In the genomic region with DNA sequence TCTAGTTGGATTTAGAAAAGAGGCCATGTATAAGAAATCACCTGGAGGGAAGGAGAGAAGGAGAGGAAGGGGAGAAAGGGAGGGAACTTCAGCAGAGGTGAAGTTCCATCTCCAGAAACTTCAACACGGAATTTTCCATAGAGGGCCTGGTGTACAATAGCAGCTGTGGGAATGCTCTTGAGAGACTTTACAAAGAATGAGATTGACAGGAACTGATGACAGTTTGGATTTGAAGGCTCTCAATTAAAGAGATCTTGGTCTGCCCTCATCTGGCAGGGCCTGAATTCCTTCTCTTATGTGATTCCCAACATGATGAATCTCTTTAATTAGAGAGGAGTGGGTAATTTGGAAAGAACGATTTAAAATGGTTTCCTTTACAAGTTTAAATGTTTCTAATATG, we compare ENCODE assay signal across 16 cellular contexts.
A peak's percentile ranks its signal among the peaks of the same experiment; 100 is the strongest.
DNase-seq lines count a peak whose midpoint lies in the region; ATAC-seq, FAIRE-seq and TF ChIP-seq lines count a peak whose summit lies in the region.
"Had no signal": no experiment of that assay in that cellular context is flagged by ENCODE, and none has a peak within 500 bp of the region (broad histone marks: within the 10 kb centered on the region; RNA-seq: fewer than 3 reads in every experiment).

No MANE protein-coding gene starts in this region.

- peaks cover 0 to 6% of the 10 kb centered on the region in 2 donors for H3K9me3 Mint-ChIP-seq in stimulated activated naive CD8-positive, alpha-beta T cell treated with anti-CD3 and anti-CD28 coated beads, Interleukin-15, amount 100 ng/mL, for 72 hours

- peak overlapping the region; percentile 20 to 49 for H3K27ac Mint-ChIP-seq in stimulated activated naive CD8-positive, alpha-beta T cell treated with anti-CD3 and anti-CD28 coated beads, Interleukin-15, amount 100 ng/mL, for 72 hours
- H3K27ac Mint-ChIP-seq: activated CD8-positive, alpha-beta memory T cell treated with anti-CD3 and anti-CD28 coated beads, Interleukin-2, amount 10 ng/mL, durations not matched to agents 7 days and 5 days; B cell had no signal

- H3K9ac ChIP-seq in keratinocyte (ENCODE audit: control insufficient read depth, extremely low read depth, insufficient read depth, low read length) = no peak overlapping the region

- dilution Hi-C loops in keratinocyte (cut with MboI; ENCODE audit: extremely low pct_ligation_motif_present, low sequenced_read_pairs) = loop anchor here (10.0 kb wide), 1 partner anchor 64 kb away; no protein-coding TSS in a partner anchor

- H3K9me1 ChIP-seq in keratinocyte (ENCODE audit: control insufficient read depth, extremely low read depth, insufficient read depth, low read length) = no peaks in the 10 kb centered on the region

- no peaks in the 10 kb centered on the region for H3K36me3 ChIP-seq in keratinocyte (ENCODE audit: control insufficient read depth in 2 of 2, extremely low read depth in 1 of 2, insufficient read depth in 2 of 2, low read length in 2 of 2)
- H3K36me3 ChIP-seq: sigmoid colon had no signal

- no peak for ATAC-seq in stimulated activated naive CD8-positive, alpha-beta T cell treated with anti-CD3 and anti-CD28 coated beads, Interleukin-15, amount 100 ng/mL, for 72 hours
- no peak for ATAC-seq in stimulated activated naive CD8-positive, alpha-beta T cell treated with anti-CD3 and anti-CD28 coated beads, Interleukin-15, Interleukin-2, amounts not matched to agents 100 U/mL and 50 U/mL, for 24 hours
- no peak for ATAC-seq in esophagus mucosa
- ATAC-seq: activated CD8-positive, alpha-beta memory T cell treated with anti-CD3 and anti-CD28 coated beads, Interleukin-2, amount 10 ng/mL, durations not matched to agents 7 days and 5 days; left cardiac atrium had no signal

- H3K27ac ChIP-seq in keratinocyte (ENCODE audit: control insufficient read depth, insufficient read depth, low read length) = no peak overlapping the region

- no peak overlapping the region for H3K4me3 Mint-ChIP-seq in stimulated activated naive CD8-positive, alpha-beta T cell treated with anti-CD3 and anti-CD28 coated beads, Interleukin-15, amount 100 ng/mL, for 72 hours
- H3K4me3 Mint-ChIP-seq: activated CD8-positive, alpha-beta memory T cell treated with anti-CD3 and anti-CD28 coated beads, Interleukin-2, amount 10 ng/mL, durations not matched to agents 7 days and 5 days; B cell had no signal

- FAIRE-seq in keratinocyte (lab: Jason Lieb, UNC) = peak; percentile 44

- no peaks in the 10 kb centered on the region for H3K9me3 ChIP-seq in keratinocyte (ENCODE audit: control insufficient read depth, low read depth, low read length)
- H3K9me3 ChIP-seq: sigmoid colon had no signal

- no peaks in the 10 kb centered on the region for H3K27me3 Mint-ChIP-seq in stimulated activated naive CD8-positive, alpha-beta T cell treated with anti-CD3 and anti-CD28 coated beads, Interleukin-15, amount 100 ng/mL, for 72 hours
- H3K27me3 Mint-ChIP-seq: activated CD8-positive, alpha-beta memory T cell treated with anti-CD3 and anti-CD28 coated beads, Interleukin-2, amount 10 ng/mL, durations not matched to agents 7 days and 5 days; B cell had no signal

- no peaks in the 10 kb centered on the region for H4K20me1 ChIP-seq in keratinocyte (ENCODE audit: control insufficient read depth, extremely low read depth, insufficient read depth, low read length)

- no peak for DNase-seq in stimulated activated naive CD8-positive, alpha-beta T cell treated with anti-CD3 and anti-CD28 coated beads, Interleukin-15, amount 100 ng/mL, for 72 hours
- no peak for DNase-seq in stimulated activated naive CD8-positive, alpha-beta T cell treated with anti-CD3 and anti-CD28 coated beads, Interleukin-15, Interleukin-2, amounts not matched to agents 100 U/mL and 50 U/mL, for 24 hours
- peak; percentile 29 to 51 for DNase-seq in NCI-H446 (lab: John Stamatoyannopoulos, UW)
- no peak for DNase-seq in keratinocyte (ENCODE audit: low read depth, low spot score)
- no peak for DNase-seq in NCI-H1694 treated with DMSO at 0.1 percent for 48 hours (lab: John Stamatoyannopoulos, UW)
- DNase-seq in stimulated activated naive CD4-positive, alpha-beta T cell treated with Interleukin-2 at 50 U/mL for 16 hours (lab: John Stamatoyannopoulos, UW) = no peak
- DNase-seq: activated CD8-positive, alpha-beta memory T cell treated with anti-CD3 and anti-CD28 coated beads, Interleukin-2, amount 10 ng/mL, durations not matched to agents 7 days and 5 days; activated effector memory CD4-positive, alpha-beta T cell treated with Interleukin-2 at 50 U/mL for 16 hours; Calu3; GDM1; Karpas-422; left cardiac atrium; NK-92 treated with Interleukin-12 subunit alpha and Interleukin-12 subunit beta, amount 100 ng/mL, for 24 hours; sigmoid colon had no signal

- no peak overlapping the region for H3K4me3 ChIP-seq in keratinocyte (ENCODE audit: control insufficient read depth in 2 of 3, extremely low read depth in 1 of 3, insufficient read depth in 2 of 3, low read depth in 1 of 3, low read length in 3 of 3)
- H3K4me3 ChIP-seq: sigmoid colon had no signal

- no peak overlapping the region for H2AFZ ChIP-seq in keratinocyte (ENCODE audit: control insufficient read depth, low read length)

- TF ChIP-seq CTCF in keratinocyte (optimal IDR thresholded peaks at IDR 0.05 in 1 of 3, IDR thresholded peaks at IDR 0.05 in 1 of 3, conservative IDR thresholded peaks at IDR 0.05 in 1 of 3; ENCODE audit: extremely low read depth in 1 of 3, insufficient read depth in 2 of 3, low read length in 3 of 3) = no peak

- peaks cover 24% of the 10 kb centered on the region for H3K4me1 ChIP-seq in keratinocyte (ENCODE audit: control insufficient read depth, extremely low read depth, insufficient read depth, low read length)

- H3K4me1 Mint-ChIP-seq in stimulated activated naive CD8-positive, alpha-beta T cell treated with anti-CD3 and anti-CD28 coated beads, Interleukin-15, amount 100 ng/mL, for 72 hours = peaks cover 60% of the 10 kb centered on the region
- H3K4me1 Mint-ChIP-seq: B cell had no signal

- H3K4me2 ChIP-seq in keratinocyte (ENCODE audit: control insufficient read depth, extremely low read depth, insufficient read depth, low read depth, low read length) = no peak overlapping the region

- no peaks in the 10 kb centered on the region for H3K27me3 ChIP-seq in keratinocyte (ENCODE audit: control insufficient read depth, extremely low read depth, insufficient read depth, low read length)
- H3K27me3 ChIP-seq: sigmoid colon had no signal

- H3K79me2 ChIP-seq in keratinocyte (ENCODE audit: control insufficient read depth, insufficient read depth, low read length) = no peaks in the 10 kb centered on the region

Comparison
In these comparisons a context has a peak if more than half of its experiments do, and no peak if none do; other contexts are left out.
1. DNase-seq: peak in NCI-H446 (2 of 2); none in stimulated activated naive CD8-positive, alpha-beta T cell treated with anti-CD3 and anti-CD28 coated beads, Interleukin-15, amount 100 ng/mL, for 72 hours (0 of 2), stimulated activated naive CD8-positive, alpha-beta T cell treated with anti-CD3 and anti-CD28 coated beads, Interleukin-15, Interleukin-2, amounts not matched to agents 100 U/mL and 50 U/mL, for 24 hours (single experiment), keratinocyte (single experiment), NCI-H1694 treated with DMSO at 0.1 percent for 48 hours (single experiment) and stimulated activated naive CD4-positive, alpha-beta T cell treated with Interleukin-2 at 50 U/mL for 16 hours (single experiment).